Comparison of ENCODE assay signal across 24 cellular contexts in the genomic region with DNA sequence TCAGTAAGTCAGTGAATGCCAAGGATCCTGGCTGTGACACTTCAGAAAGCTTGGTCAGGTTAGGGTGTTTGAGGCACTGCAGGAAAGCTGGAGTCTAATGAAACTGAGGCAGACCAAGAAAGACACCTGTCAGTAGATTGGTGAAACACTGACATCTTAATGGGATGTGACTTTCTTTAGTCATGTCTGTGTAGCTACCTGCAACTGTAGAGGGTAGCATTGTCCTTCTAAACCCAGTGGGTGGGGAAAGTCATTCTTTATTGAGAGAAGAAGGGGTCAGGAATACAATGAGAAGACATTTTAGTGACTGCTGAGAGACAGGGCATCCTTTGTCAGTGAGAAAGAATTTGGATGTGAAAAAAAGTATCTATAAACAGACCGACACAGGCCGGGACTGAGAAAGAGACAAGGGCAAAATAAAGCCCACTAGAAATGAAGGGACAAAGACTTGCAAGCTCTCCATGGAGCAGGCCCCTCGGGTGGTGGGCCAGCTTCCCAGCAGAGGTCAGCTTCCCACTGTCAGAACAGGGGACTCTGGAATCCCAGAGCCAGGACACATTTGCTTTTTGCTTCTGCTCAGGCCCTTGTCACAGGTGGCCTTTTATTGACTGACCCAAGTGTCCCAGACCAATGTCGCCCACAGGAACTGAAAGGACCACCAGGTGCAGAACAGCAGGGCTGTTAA.
DNase-seq lines count a peak whose midpoint lies in the region; ATAC-seq, FAIRE-seq and TF ChIP-seq lines count a peak whose summit lies in the region.
"Had no signal": no experiment of that assay in that cellular context is flagged by ENCODE, and none has a peak within 500 bp of the region (broad histone marks: within the 10 kb centered on the region; RNA-seq: fewer than 3 reads in every experiment).

No MANE protein-coding gene starts in this region.

- H2BK5ac ChIP-seq in neuronal stem cell (ENCODE audit: low read length): no peak overlapping the region

- no peaks in the 10 kb centered on the region for H3K79me1 ChIP-seq in neuronal stem cell (ENCODE audit: low read depth, low read length)

- no peak overlapping the region for H3K4me3 Mint-ChIP-seq in endodermal cell
- H3K4me3 Mint-ChIP-seq: activated naive CD8-positive, alpha-beta T cell treated with anti-CD3 and anti-CD28 coated beads, Interleukin-2, amount 50 U/mL, for 24 hours; brain; CD4-positive, alpha-beta memory T cell; nephron progenitor cell had no signal

- FAIRE-seq in D721Med (lab: Jason Lieb, UNC): no peak
- FAIRE-seq: GM12878 had no signal

- no peaks in the 10 kb centered on the region for H3K27me3 Mint-ChIP-seq in endodermal cell (ENCODE audit: insufficient read depth)
- H3K27me3 Mint-ChIP-seq: activated naive CD8-positive, alpha-beta T cell treated with anti-CD3 and anti-CD28 coated beads, Interleukin-2, amount 50 U/mL, for 24 hours; CD4-positive, alpha-beta memory T cell had no signal

- no peak overlapping the region for H3K4ac ChIP-seq in neuronal stem cell (ENCODE audit: low read length)

- H4K91ac ChIP-seq in neuronal stem cell (ENCODE audit: low read depth, low read length, poor library complexity): no peak overlapping the region

- H3K9ac ChIP-seq in endodermal cell (ENCODE audit: extremely low read depth, low read length, poor library complexity, severe bottlenecking) (no peak overlapping the region), neuronal stem cell (ENCODE audit: low read depth, low read length, poor library complexity) (no peak overlapping the region)

- H3K4me2 ChIP-seq in neuronal stem cell (ENCODE audit: insufficient read depth, low read length, poor library complexity, severe bottlenecking): no peak overlapping the region

- 23 to 47% methylated on average over 4 of the region's 4 CpGs for WGBS in endodermal cell (ENCODE audit: insufficient coverage in 1 of 2, insufficient read length in 1 of 2), 2 experiments
- no CpG with 5 or more reads among the region's 4 CpGs for WGBS in neuronal stem cell (ENCODE audit: extremely low coverage in 2 of 2, insufficient read length in 2 of 2, insufficient replicate concordance in 1 of 2), 2 donors

- no peak overlapping the region for H3K23ac ChIP-seq in neuronal stem cell (ENCODE audit: low read depth, low read length, poor library complexity)

- TF ChIP-seq CTCF in D721Med (IDR thresholded peaks at IDR 0.05; ENCODE audit: insufficient read depth, missing control alignments): peak; percentile 17
- no peak for TF ChIP-seq CTCF in NB4 (IDR thresholded peaks at IDR 0.05; ENCODE audit: low read depth, low read length)
- peak; percentile 53 for TF ChIP-seq CTCF in endodermal cell (conservative IDR thresholded peaks at IDR 0.05)

- H3K27ac Mint-ChIP-seq in endodermal cell: peak overlapping the region; percentile 44
- H3K27ac Mint-ChIP-seq: activated naive CD8-positive, alpha-beta T cell treated with anti-CD3 and anti-CD28 coated beads, Interleukin-2, amount 50 U/mL, for 24 hours; CD4-positive, alpha-beta memory T cell had no signal

- peak overlapping the region; percentile 14 for H3K27ac ChIP-seq in endodermal cell (ENCODE audit: low read depth, low read length)
- H3K27ac ChIP-seq in neuronal stem cell (replicated peaks; ENCODE audit: low read length): peak overlapping the region; percentile 19
- H3K27ac ChIP-seq: colonic mucosa, left ventricle myocardium inferior, SK-N-MC, suprapubic skin, uterus had no signal

- H3K9me3 ChIP-seq in endodermal cell (ENCODE audit: control insufficient read depth, low read length): no peaks in the 10 kb centered on the region
- H3K9me3 ChIP-seq in neuronal stem cell (replicated peaks in 1 of 2; ENCODE audit: control insufficient read depth in 2 of 2, insufficient read depth in 1 of 2, low read depth in 1 of 2, low read length in 2 of 2): peaks cover 0 to 2% of the 10 kb centered on the region in 2 donors
- H3K9me3 ChIP-seq: colonic mucosa, left ventricle myocardium inferior, suprapubic skin, uterus had no signal

- no peak overlapping the region for H2BK12ac ChIP-seq in neuronal stem cell (ENCODE audit: low read length)

- peaks cover 8% of the 10 kb centered on the region for H3K36me3 Mint-ChIP-seq in endodermal cell (ENCODE audit: low read depth)
- H3K36me3 Mint-ChIP-seq: CD4-positive, alpha-beta memory T cell had no signal

- H3K36me3 ChIP-seq in endodermal cell (ENCODE audit: control insufficient read depth, insufficient read depth, low read length) (no peaks in the 10 kb centered on the region), neuronal stem cell (replicated peaks in 1 of 2; ENCODE audit: control insufficient read depth in 2 of 2, insufficient read depth in 2 of 2, low read length in 2 of 2) (no peaks in the 10 kb centered on the region)
- H3K36me3 ChIP-seq: colonic mucosa, left ventricle myocardium inferior, suprapubic skin, uterus had no signal

- peaks cover 16% of the 10 kb centered on the region for H3K4me1 ChIP-seq in endodermal cell (ENCODE audit: control insufficient read depth, insufficient read depth, low read length)
- peaks cover 19 to 21% of the 10 kb centered on the region in 2 donors for H3K4me1 ChIP-seq in neuronal stem cell (ENCODE audit: control insufficient read depth in 2 of 2, insufficient read depth in 1 of 2, low read depth in 1 of 2, low read length in 2 of 2)
- H3K4me1 ChIP-seq: colonic mucosa, left ventricle myocardium inferior, uterus had no signal

- peak overlapping the region; percentile 33 for H3K18ac ChIP-seq in neuronal stem cell (ENCODE audit: low read length)

- DNase-seq in D721Med (ENCODE audit: insufficient read length, low spot score) (no peak), NB4 (ENCODE audit: low read depth) (peak; percentile 21), endodermal cell (peak; percentile 87), neuronal stem cell (ENCODE audit: low spot score) (no peak), D341Med (ENCODE audit: low spot score) (no peak), DMS153 (lab: John Stamatoyannopoulos, UW) (no peak)
- DNase-seq: activated CD4-positive, alpha-beta T cell treated with anti-CD3 and anti-CD28 coated beads, Interleukin-2, amount 50 U/mL, for 4 hours; activated gamma-delta T cell; activated naive CD8-positive, alpha-beta T cell treated with anti-CD3 and anti-CD28 coated beads, Interleukin-2, amount 50 U/mL, for 24 hours; CD4-positive, alpha-beta memory T cell; colonic mucosa; DMS79 treated with DMSO at 0.1 percent for 48 hours; left ventricle myocardium inferior; NCI-H1105 treated with DMSO at 0.1 percent for 48 hours; NCI-H2081 treated with DMSO at 0.1 percent for 48 hours; NCI-H510A; nephron progenitor cell; stimulated activated CD4-positive, alpha-beta T cell treated with anti-CD3 and anti-CD28 coated beads, Interleukin-1b, Interleukin-23, amount 100 ng/mL, for 48 hours; uterus had no signal

- no peak overlapping the region for H3K14ac ChIP-seq in neuronal stem cell (ENCODE audit: low read length)

- no peak overlapping the region for H2AK5ac ChIP-seq in neuronal stem cell (ENCODE audit: low read depth, low read length)

- TF ChIP-seq POLR2A in NB4 (IDR thresholded peaks at IDR 0.05; ENCODE audit: extremely low read depth, insufficient read length): no peak

- no peak for ATAC-seq in HG03571 (IDR thresholded peaks at IDR 0.05; ENCODE audit: unreplicated experiment)
- ATAC-seq: activated naive CD8-positive, alpha-beta T cell treated with anti-CD3 and anti-CD28 coated beads, Interleukin-2, amount 50 U/mL, for 24 hours; GM12878 had no signal

- H2BK15ac ChIP-seq in neuronal stem cell (ENCODE audit: low read length): no peak overlapping the region

- no peaks in the 10 kb centered on the region for H3K27me3 ChIP-seq in endodermal cell (ENCODE audit: control insufficient read depth, insufficient read depth, low read length, poor library complexity, severe bottlenecking)
- H3K27me3 ChIP-seq in neuronal stem cell (ENCODE audit: control insufficient read depth in 3 of 3, insufficient read depth in 3 of 3, low read depth in 1 of 3, low read length in 3 of 3): peaks cover 0 to 31% (median 0%) of the 10 kb centered on the region in 3 experiments
- H3K27me3 ChIP-seq: colonic mucosa, suprapubic skin, uterus had no signal

- peaks cover 26% of the 10 kb centered on the region for H3K4me1 Mint-ChIP-seq in endodermal cell
- H3K4me1 Mint-ChIP-seq: activated naive CD8-positive, alpha-beta T cell treated with anti-CD3 and anti-CD28 coated beads, Interleukin-2, amount 50 U/mL, for 24 hours; CD4-positive, alpha-beta memory T cell had no signal

- no peak overlapping the region for H4K8ac ChIP-seq in neuronal stem cell (ENCODE audit: low read depth, low read length)

- H2BK120ac ChIP-seq in neuronal stem cell (ENCODE audit: low read depth, low read length): no peak overlapping the region

- no peak overlapping the region for H2AFZ ChIP-seq in neuronal stem cell (ENCODE audit: low read length)

- peaks cover under 1% of the 10 kb centered on the region for H3K9me3 Mint-ChIP-seq in endodermal cell

- H3K4me3 ChIP-seq in NB4 (ENCODE audit: low read depth, low read length) (no peak overlapping the region), endodermal cell (ENCODE audit: low read length) (no peak overlapping the region), neuronal stem cell (ENCODE audit: low read length in 2 of 2) (no peak overlapping the region)
- H3K4me3 ChIP-seq: colonic mucosa, GM12878, left ventricle myocardium inferior, SK-N-MC, suprapubic skin, uterus had no signal

Comparison
In these comparisons a context has a peak if more than half of its experiments do, and no peak if none do; other contexts are left out.
1. DNase-seq: peak in NB4 (single experiment) and endodermal cell (single experiment); none in D721Med (single experiment), neuronal stem cell (single experiment), D341Med (single experiment) and DMS153 (single experiment).